ENCODE assay signal across 8 cellular contexts in genomic region chr20:46400253-46400652, GRCh38. TPM values are rescaled to one million over a fixed set of nuclear protein-coding genes. Genes with fewer than 3 reads are reported as not detected.
DNase-seq lines count a peak whose midpoint lies in the region; ATAC-seq, FAIRE-seq and TF ChIP-seq lines count a peak whose summit lies in the region.

No MANE protein-coding gene starts in this region.

- H3K4me3 ChIP-seq in AG04450 (ENCODE audit: low read depth, low read length) (peak overlapping the region; percentile 39), mucosa of stomach (ENCODE audit: low read length) (no peak overlapping the region)

- H3K27me3 ChIP-seq in AG04450 (ENCODE audit: control insufficient read depth, insufficient read depth, low read length) (no peaks in the 10 kb centered on the region), mucosa of stomach (ENCODE audit: control insufficient read depth, insufficient read depth, low read length) (no peaks in the 10 kb centered on the region)

- peaks cover 40% of the 10 kb centered on the region for H3K4me1 ChIP-seq in mucosa of stomach (ENCODE audit: control insufficient read depth, insufficient read depth, low read length)

- CTCF ChIA-PET in AG04450 (lab: Charles Lee), result interaction anchor here (1.0 kb wide), 3 partner anchors 38 to 267 kb away, joined by 3 to 6 read pairs (median 3); no protein-coding TSS in a partner anchor

- ATAC-seq in GM21390 (IDR thresholded peaks at IDR 0.05; ENCODE audit: unreplicated experiment), result no peak

- no peaks in the 10 kb centered on the region for H3K36me3 ChIP-seq in mucosa of stomach (ENCODE audit: control insufficient read depth, insufficient read depth, low read length)

- DNase-seq in AG04450 (ENCODE audit: low read depth, low spot score) (peak; percentile 27), MV-4-11 (lab: John Stamatoyannopoulos, UW) (peak; percentile 89), frontal cortex (ENCODE audit: low spot score in 2 of 2) (no peak), NCI-H1694 (lab: John Stamatoyannopoulos, UW) (no peak), NCI-H128 (lab: John Stamatoyannopoulos, UW; ENCODE audit: unreplicated experiment) (no peak)

- H3K9me3 ChIP-seq in AG04450 (ENCODE audit: control insufficient read depth, insufficient read depth, low read length), result no peaks in the 10 kb centered on the region
- no peaks in the 10 kb centered on the region for H3K9me3 ChIP-seq in mucosa of stomach (ENCODE audit: control insufficient read depth, low read length)

- H3K9ac ChIP-seq in mucosa of stomach (ENCODE audit: low read length), result peak overlapping the region; percentile 14

- TF ChIP-seq CTCF in AG04450 (IDR thresholded peaks at IDR 0.05; ENCODE audit: low read depth, low read length), result no peak

- H3K27ac ChIP-seq in AG04450 (ENCODE audit: low read depth, low read length) (peak overlapping the region; percentile 80), cingulate gyrus (ENCODE audit: low read depth, low read length) (peak overlapping the region; percentile 91)

- no peak for FAIRE-seq in frontal cortex (lab: Jason Lieb, UNC)

- POLR2A ChIA-PET in AG04450 (lab: Yijun Ruan, JAX), result interaction anchor here (0.5 to 1.7 kb wide), 2 partner anchors 36 to 970 kb away, joined by 3 to 5 read pairs; no protein-coding TSS in a partner anchor

RNA-seq across cellular contexts. Expression of gene ELMO2, which starts 6.2 kb away (rescaled TPM):
- 34.4 and 39.2 TPM in 2 replicates for polyA plus RNA-seq in AG04450 (2011; rRNA removed)
- 51.9 and 70.9 TPM in 2 replicates for polyA minus RNA-seq in AG04450 (2011; rRNA and poly(A)+ RNA removed)
- 43.2 TPM for total RNA-seq in frontal cortex

Comparison
In these comparisons a context has a peak if more than half of its experiments do, and no peak if none do; other contexts are left out.
1. DNase-seq: peak in AG04450 (single experiment) and MV-4-11 (single experiment); none in frontal cortex (0 of 2), NCI-H1694 (single experiment) and NCI-H128 (single experiment).